8 cellular contexts compared by ENCODE assay signal in genomic region chr7:84092207-84092606, GRCh38.
DNase-seq lines count a peak whose midpoint lies in the region; ATAC-seq and TF ChIP-seq lines count a peak whose summit lies in the region.

No MANE protein-coding gene starts in this region.

- H3K36me3 ChIP-seq in DND-41 (ENCODE audit: insufficient read depth, low read length), result no peaks in the 10 kb centered on the region

- H3K27me3 ChIP-seq in DND-41 (ENCODE audit: insufficient read depth, low read length, poor library complexity), result no peaks in the 10 kb centered on the region

- H2AFZ ChIP-seq in DND-41 (ENCODE audit: low read depth, low read length), result peak overlapping the region; percentile 72

- peaks cover 38% of the 10 kb centered on the region for H3K4me1 ChIP-seq in DND-41 (ENCODE audit: insufficient read depth, low read length)

- ATAC-seq in DND-41 (ENCODE audit: insufficient read depth, low read depth), result peak; percentile 95
- no peak for ATAC-seq in HG03442 (IDR thresholded peaks at IDR 0.05; ENCODE audit: unreplicated experiment)
- no peak for ATAC-seq in GM18867 (IDR thresholded peaks at IDR 0.05; ENCODE audit: unreplicated experiment)
- no peak for ATAC-seq in GM19023 (IDR thresholded peaks at IDR 0.05; ENCODE audit: unreplicated experiment)

- H4K20me1 ChIP-seq in DND-41 (ENCODE audit: insufficient read depth, low read length), result no peaks in the 10 kb centered on the region

- H3K9ac ChIP-seq in DND-41 (ENCODE audit: low read depth, low read length), result peak overlapping the region; percentile 56

- H3K4me2 ChIP-seq in DND-41 (ENCODE audit: insufficient read depth, low read length), result peak overlapping the region; percentile 61

- H3K27ac ChIP-seq in DND-41 (ENCODE audit: low read length), result peak overlapping the region; percentile 93

- H3K4me3 ChIP-seq in DND-41 (ENCODE audit: low read depth in 1 of 2, low read length in 2 of 2), result peak overlapping the region in 1 of 2 experiments; percentile 43; a peak in 3 of 4 replicates
- peak overlapping the region; percentile 22; the same call in 1 of the 2 replicates for H3K4me3 ChIP-seq in WI38 (ENCODE audit: low read depth, low read length)

- DNase-seq in DND-41 (peak; percentile 76), KG1 (lab: John Stamatoyannopoulos, UW) (peak; percentile 41), left kidney (ENCODE audit: low read depth, low spot score) (peak; percentile 41), NCI-H2081 treated with DMSO at 0.1 percent for 48 hours (lab: John Stamatoyannopoulos, UW) (no peak)

- no peaks in the 10 kb centered on the region for H3K9me3 ChIP-seq in DND-41 (ENCODE audit: insufficient read depth, low read length, severe bottlenecking)

- no peaks in the 10 kb centered on the region for H3K79me2 ChIP-seq in DND-41 (ENCODE audit: insufficient read depth, low read length)

- TF ChIP-seq CTCF in DND-41 (IDR thresholded peaks at IDR 0.05; ENCODE audit: borderline replicate concordance, extremely low read depth, low read length, poor library complexity, severe bottlenecking) (no peak), WI38 (IDR thresholded peaks at IDR 0.05; ENCODE audit: low read depth, low read length) (no peak)
